ENCODE assay signal across 8 cellular contexts in the genomic region with DNA sequence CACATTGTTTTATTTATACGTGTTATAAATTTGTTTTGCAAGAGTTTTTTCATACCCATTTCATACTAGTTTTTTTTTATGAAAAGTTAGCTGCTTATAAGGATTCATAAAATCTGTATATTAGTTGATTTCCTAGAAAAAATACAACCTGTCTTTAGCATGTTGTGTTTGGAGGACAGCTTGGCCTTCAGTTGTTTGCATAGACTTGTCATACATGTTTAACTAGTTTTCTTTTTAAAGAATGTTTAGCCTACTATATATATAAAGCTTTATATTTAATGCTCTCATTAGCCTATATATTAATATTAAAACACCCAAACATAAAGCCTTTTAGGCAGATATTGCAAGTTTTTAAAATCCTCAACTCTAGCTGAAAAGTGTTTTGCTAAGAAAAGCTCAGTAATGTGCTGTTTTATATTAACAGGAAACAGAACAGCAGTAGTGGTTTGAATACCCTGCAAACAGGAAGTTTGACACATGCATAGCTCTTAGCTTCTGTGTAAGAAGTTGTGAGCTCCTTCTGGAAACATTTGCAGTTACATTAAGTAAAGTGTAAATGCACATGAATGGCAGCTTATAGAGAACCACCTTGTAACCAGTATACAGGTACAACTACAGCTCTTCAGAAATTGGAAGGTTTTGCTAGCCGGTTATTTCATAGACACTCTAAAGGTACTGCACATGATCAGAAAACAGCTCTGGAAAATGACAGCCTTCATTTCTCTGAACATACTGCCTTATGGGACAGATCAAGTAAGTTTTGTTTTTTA. TPM values are rescaled to one million over a fixed set of nuclear protein-coding genes. Genes with fewer than 3 reads are reported as not detected.
DNase-seq lines count a peak whose midpoint lies in the region; ATAC-seq lines count a peak whose summit lies in the region.

Gene PRKACB, plus strand, starts transcription at position 476 of the 770 bp plus-strand sequence. Its CDS starts 91 bp downstream, at position 567.

- peak within 1 kb of the TSS; percentile 87 to 90 for H3K27ac ChIP-seq in mucosa of rectum (ENCODE audit: low read depth in 2 of 2, low read length in 2 of 2)

- peak; percentile 6 for DNase-seq in stimulated activated CD4-positive, alpha-beta T cell treated with anti-CD3 and anti-CD28 coated beads, Interleukin-2, amount 100 ng/mL, for 4 hours (ENCODE audit: low read depth)
- no peak for DNase-seq in stimulated activated CD4-positive, alpha-beta T cell treated with anti-CD3 and anti-CD28 coated beads, Interleukin-2, amount 100 ng/mL, for 24 hours
- DNase-seq in RKO (ENCODE audit: low spot score): peak; percentile 25
- DNase-seq in dermis microvascular lymphatic vessel endothelial cell (ENCODE audit: low read depth in 2 of 2): peak; percentile 3 to 85
- DNase-seq in NCI-H2227 treated with DMSO at 0.1 percent for 48 hours (lab: John Stamatoyannopoulos, UW): no peak
- no peak for DNase-seq in NCI-H1694 treated with DMSO at 0.1 percent for 48 hours (lab: John Stamatoyannopoulos, UW)

- H3K27me3 ChIP-seq in mucosa of rectum (ENCODE audit: control insufficient read depth in 2 of 2, insufficient read depth in 2 of 2, low read length in 2 of 2): no peaks in the 10 kb centered on the region

- peak within 1 kb of the TSS; percentile 77 to 88 for H3K4me3 ChIP-seq in mucosa of rectum (ENCODE audit: low read length in 2 of 2)

- peaks cover 0 to 3% of the 10 kb centered on the region in 2 donors for H3K36me3 ChIP-seq in mucosa of rectum (ENCODE audit: control insufficient read depth in 2 of 2, insufficient read depth in 2 of 2, low read length in 2 of 2)

- peak within 1 kb of the TSS; percentile 61 to 76 for H3K9ac ChIP-seq in mucosa of rectum (ENCODE audit: low read depth in 1 of 2, low read length in 2 of 2)

- H3K9me3 ChIP-seq in mucosa of rectum (ENCODE audit: control insufficient read depth in 2 of 2, low read length in 2 of 2): no peaks in the 10 kb centered on the region

- peaks cover 0 to 11% of the 10 kb centered on the region in 2 donors for H3K4me1 ChIP-seq in mucosa of rectum (ENCODE audit: control insufficient read depth in 2 of 2, insufficient read depth in 2 of 2, low read length in 2 of 2)

- peak; percentile 91 for ATAC-seq in HG02973 (IDR thresholded peaks at IDR 0.05; ENCODE audit: unreplicated experiment)

RNA-seq across cellular contexts. Expression of gene PRKACB, which starts in this region (rescaled TPM):
- total RNA-seq in dermis microvascular lymphatic vessel endothelial cell: 10.0 and 14.6 TPM in 2 replicates

Comparison
In these comparisons a context has a peak if more than half of its experiments do, and no peak if none do; other contexts are left out.
1. DNase-seq: peak in stimulated activated CD4-positive, alpha-beta T cell treated with anti-CD3 and anti-CD28 coated beads, Interleukin-2, amount 100 ng/mL, for 4 hours (single experiment), RKO (single experiment) and dermis microvascular lymphatic vessel endothelial cell (2 of 2); none in stimulated activated CD4-positive, alpha-beta T cell treated with anti-CD3 and anti-CD28 coated beads, Interleukin-2, amount 100 ng/mL, for 24 hours (0 of 2), NCI-H2227 treated with DMSO at 0.1 percent for 48 hours (single experiment) and NCI-H1694 treated with DMSO at 0.1 percent for 48 hours (single experiment).